Comparison of ENCODE assay signal across 17 cellular contexts in genomic region chr10:113097046-113097415, GRCh38.
DNase-seq lines count a peak whose midpoint lies in the region; ATAC-seq and TF ChIP-seq lines count a peak whose summit lies in the region.
"Had no signal": no experiment of that assay in that cellular context is flagged by ENCODE, and none has a peak within 500 bp of the region (broad histone marks: within the 10 kb centered on the region; RNA-seq: fewer than 3 reads in every experiment).

No MANE protein-coding gene starts in this region.

- H3K14ac ChIP-seq in neuronal stem cell (ENCODE audit: low read length): no peak overlapping the region

- H3K27me3 ChIP-seq in right atrium auricular region (no peaks in the 10 kb centered on the region), neuronal stem cell (ENCODE audit: control insufficient read depth in 3 of 3, insufficient read depth in 3 of 3, low read depth in 1 of 3, low read length in 3 of 3) (no peaks in the 10 kb centered on the region), dorsolateral prefrontal cortex (no peaks in the 10 kb centered on the region)

- no peak overlapping the region for H4K8ac ChIP-seq in neuronal stem cell (ENCODE audit: low read depth, low read length)

- H3K4me1 ChIP-seq in right atrium auricular region (peaks cover 0 to 40% of the 10 kb centered on the region in 2 donors), neuronal stem cell (ENCODE audit: control insufficient read depth in 2 of 2, insufficient read depth in 1 of 2, low read depth in 1 of 2, low read length in 2 of 2) (peaks cover 14 to 15% of the 10 kb centered on the region in 2 donors)

- no peak overlapping the region for H3K4ac ChIP-seq in neuronal stem cell (ENCODE audit: low read length)

- H3K18ac ChIP-seq in neuronal stem cell (ENCODE audit: low read length): peak overlapping the region; percentile 51

- TF ChIP-seq CTCF in right atrium auricular region (IDR thresholded peaks at IDR 0.05): no peak
- TF ChIP-seq CTCF in omental fat pad (IDR thresholded peaks at IDR 0.05): no peak
- TF ChIP-seq CTCF in dorsolateral prefrontal cortex (IDR thresholded peaks at IDR 0.05 in 54 of 56, conservative IDR thresholded peaks at IDR 0.05 in 2 of 56; ENCODE audit: low read depth in 1 of 56, partially characterized antibody in 56 of 56): no peak

- H3K9ac ChIP-seq in neuronal stem cell (ENCODE audit: low read depth, low read length, poor library complexity): peak overlapping the region; percentile 75

- H3K79me1 ChIP-seq in neuronal stem cell (ENCODE audit: low read depth, low read length): peaks cover 5% of the 10 kb centered on the region

- no peak overlapping the region for H2BK120ac ChIP-seq in neuronal stem cell (ENCODE audit: low read depth, low read length)

- H3K9me3 ChIP-seq in right atrium auricular region (no peaks in the 10 kb centered on the region), neuronal stem cell (replicated peaks in 1 of 2; ENCODE audit: control insufficient read depth in 2 of 2, insufficient read depth in 1 of 2, low read depth in 1 of 2, low read length in 2 of 2) (peaks cover 0 to 5% of the 10 kb centered on the region in 2 donors)

- H2BK12ac ChIP-seq in neuronal stem cell (ENCODE audit: low read length): no peak overlapping the region

- peak overlapping the region; percentile 8 for H2BK5ac ChIP-seq in neuronal stem cell (ENCODE audit: low read length)

- WGBS in neuronal stem cell (ENCODE audit: extremely low coverage in 2 of 2, insufficient read length in 2 of 2, insufficient replicate concordance in 1 of 2), 2 donors: no CpG with 5 or more reads among the region's 5 CpGs

- no peak overlapping the region for H4K91ac ChIP-seq in neuronal stem cell (ENCODE audit: low read depth, low read length, poor library complexity)

- H3K27ac ChIP-seq in right atrium auricular region (peak overlapping the region; percentile 37 to 64), neuronal stem cell (replicated peaks; ENCODE audit: low read length) (no peak overlapping the region), dorsolateral prefrontal cortex (peak overlapping the region in 15 of 59 donors; percentile 1 to 77 (median 37))
- H3K27ac ChIP-seq: VCaP had no signal

- H3K36me3 ChIP-seq in right atrium auricular region: no peaks in the 10 kb centered on the region
- peaks cover 2 to 46% of the 10 kb centered on the region in 2 donors for H3K36me3 ChIP-seq in neuronal stem cell (replicated peaks in 1 of 2; ENCODE audit: control insufficient read depth in 2 of 2, insufficient read depth in 2 of 2, low read length in 2 of 2)

- no peak overlapping the region for H2AFZ ChIP-seq in neuronal stem cell (ENCODE audit: low read length)

- peak overlapping the region; percentile 44 for H3K23ac ChIP-seq in neuronal stem cell (ENCODE audit: low read depth, low read length, poor library complexity)

- intact Hi-C loops in Right ventricle myocardium inferior (cut with DNase I): no loop called here
- intact Hi-C loops in dorsolateral prefrontal cortex (cut with DNase I): no loop called here

- no peak overlapping the region for H3K4me2 ChIP-seq in neuronal stem cell (ENCODE audit: insufficient read depth, low read length, poor library complexity, severe bottlenecking)

- ATAC-seq in Right ventricle myocardium inferior: no peak
- ATAC-seq in HG02884 (IDR thresholded peaks at IDR 0.05; ENCODE audit: unreplicated experiment): no peak
- ATAC-seq in omental fat pad (ENCODE audit: low FRiP score): no peak
- ATAC-seq: left colon; naive thymus-derived CD8-positive, alpha-beta T cell; SK-N-SH treated with all-trans-retinoic acid at 6 μM for 48 hours had no signal

- H2AK5ac ChIP-seq in neuronal stem cell (ENCODE audit: low read depth, low read length): peak overlapping the region; percentile 11

- DNase-seq in right atrium auricular region (ENCODE audit: low spot score) (no peak), Right ventricle myocardium inferior (ENCODE audit: missing footprints) (no peak), UCSD-AML1 (lab: John Stamatoyannopoulos, UW; ENCODE audit: unreplicated experiment) (peak; percentile 26), neuronal stem cell (ENCODE audit: low spot score) (no peak), omental fat pad (ENCODE audit: low spot score) (no peak), dorsolateral prefrontal cortex (no peak), hypothalamus (lab: John Stamatoyannopoulos, UW) (no peak)
- DNase-seq: activated naive CD4-positive, alpha-beta T cell; DMS 273 treated with DMSO at 0.1 percent for 48 hours; glutamatergic neuron; left colon; naive thymus-derived CD8-positive, alpha-beta T cell; NCI-H2107; NCI-H82 had no signal

- no peak overlapping the region for H2BK15ac ChIP-seq in neuronal stem cell (ENCODE audit: low read length)

- H3K4me3 ChIP-seq in right atrium auricular region (no peak overlapping the region), neuronal stem cell (ENCODE audit: low read length in 2 of 2) (no peak overlapping the region), dorsolateral prefrontal cortex (no peak overlapping the region)
